In genomic region chr3:31932990-31933389, GRCh38 we compare ENCODE assay signal across 19 cellular contexts. TPM values are rescaled to one million over a fixed set of nuclear protein-coding genes. Genes with fewer than 3 reads are reported as not detected.
DNase-seq lines count a peak whose midpoint lies in the region; ATAC-seq, FAIRE-seq and TF ChIP-seq lines count a peak whose summit lies in the region.
"Had no signal": no experiment of that assay in that cellular context is flagged by ENCODE, and none has a peak within 500 bp of the region (broad histone marks: within the 10 kb centered on the region; RNA-seq: fewer than 3 reads in every experiment).

No MANE protein-coding gene starts in this region.

- H4K8ac ChIP-seq in H9 (replicated peaks; ENCODE audit: insufficient read length, low read depth, low read length) = no peak overlapping the region
- no peak overlapping the region for H4K8ac ChIP-seq in H1 (ENCODE audit: extremely low read depth, insufficient read depth, low read length)

- no peak overlapping the region for H2BK12ac ChIP-seq in H9 (ENCODE audit: insufficient read length, low read depth, low read length)
- H2BK12ac ChIP-seq in H1 (ENCODE audit: low read depth, low read length) = peak overlapping the region; percentile 95

- ATAC-seq in stimulated activated memory B cell treated with anti-CD40 and anti-IgM and Interleukin-4, amounts not matched to agents 10 μg/mL and 1 μg/mL and 100 μg/mL, for 72 hours = peak; percentile 54

- no peak overlapping the region for H3K9ac ChIP-seq in H9 (ENCODE audit: extremely low read depth, insufficient read length, low read length)
- peak overlapping the region; percentile 58; the same call in 1 of the 2 replicates for H3K9ac ChIP-seq in OCI-LY1 (ENCODE audit: low read length)
- no peak overlapping the region for H3K9ac ChIP-seq in H1 (replicated peaks in 1 of 4; ENCODE audit: extremely low read depth in 1 of 4, low read depth in 3 of 4, low read length in 3 of 4)

- H3K4me1 ChIP-seq in H9 (ENCODE audit: insufficient read depth, low read length) = peaks cover 7% of the 10 kb centered on the region; the same call in 1 of the 2 replicates
- peaks cover 95% of the 10 kb centered on the region for H3K4me1 ChIP-seq in OCI-LY1 (ENCODE audit: insufficient read depth, low read length, severe bottlenecking)
- peaks cover 2 to 18% (median 7%) of the 10 kb centered on the region in 4 experiments; a peak in 5 of 7 replicates for H3K4me1 ChIP-seq in H1 (replicated peaks in 1 of 4; ENCODE audit: control insufficient read depth in 3 of 4, insufficient read depth in 4 of 4, low read length in 3 of 4)
- no peaks in the 10 kb centered on the region for H3K4me1 ChIP-seq in Peyer's patch
- H3K4me1 ChIP-seq: BE2C, SJCRH30 had no signal

- H3K9me3 Mint-ChIP-seq in H9 = no peaks in the 10 kb centered on the region
- no peaks in the 10 kb centered on the region for H3K9me3 Mint-ChIP-seq in stimulated activated memory B cell treated with anti-CD40 and anti-IgM and Interleukin-4, amounts not matched to agents 10 μg/mL and 1 μg/mL and 100 μg/mL, for 72 hours
- H3K9me3 Mint-ChIP-seq: CD4-positive, alpha-beta memory T cell had no signal

- H3K23ac ChIP-seq in H9 (ENCODE audit: insufficient read length, low read depth, low read length) = no peak overlapping the region
- no peak overlapping the region for H3K23ac ChIP-seq in H1 (ENCODE audit: insufficient read length)

- CTCF ChIA-PET in H1 (lab: Charles Lee; ENCODE audit: partially characterized antibody) = interaction anchor here (0.7 kb wide), 1 partner anchor 55 kb away, joined by 4 read pairs; no protein-coding TSS in a partner anchor
- CTCF ChIA-PET in HEK293T (lab: Yijun Ruan, JAX) = no interaction called here

- DNase-seq in H9 (no peak), H1 (ENCODE audit: low read depth in 1 of 2, low spot score in 2 of 2) (no peak), Peyer's patch (no peak), HEK293T (ENCODE audit: extremely low spot score) (no peak)
- DNase-seq in stimulated activated CD4-positive, alpha-beta T cell treated with anti-CD3 and anti-CD28 coated beads, Interleukin-4, amount 100 ng/mL, for 1 hour = no peak
- DNase-seq: BE2C; Calu3; CD4-positive, alpha-beta memory T cell; DMS53; KG1; NCI-H1105 treated with DMSO at 0.1 percent for 48 hours; NCI-H1694 treated with DMSO at 0.1 percent for 48 hours; NCI-H2107; NCI-H2227 treated with DMSO at 0.1 percent for 48 hours; NCI-H524; SJCRH30 had no signal

- H3K4me1 Mint-ChIP-seq in H9 = peaks cover 36 to 41% of the 10 kb centered on the region in 2 experiments
- H3K4me1 Mint-ChIP-seq in stimulated activated memory B cell treated with anti-CD40 and anti-IgM and Interleukin-4, amounts not matched to agents 10 μg/mL and 1 μg/mL and 100 μg/mL, for 72 hours = peaks cover 46% of the 10 kb centered on the region
- H3K4me1 Mint-ChIP-seq: CD4-positive, alpha-beta memory T cell had no signal

- H3K9me2 ChIP-seq in OCI-LY1 (ENCODE audit: low read depth, low read length) = no peaks in the 10 kb centered on the region

- WGBS in H9 (ENCODE audit: extremely low coverage, insufficient read length, low lambda C conversion rate) = no CpG with 5 or more reads among the region's 3 CpGs
- 91% methylated on average over 3 of the region's 3 CpGs; no CpG with 5 or more reads in 1 of the 2 experiments for WGBS in H1 (ENCODE audit: extremely low coverage in 1 of 2, insufficient coverage in 1 of 2, insufficient read length in 1 of 2, insufficient replicate concordance in 2 of 2, low coverage in 1 of 2, low lambda C conversion rate in 2 of 2, missing lambda C conversion rate in 1 of 2), 2 experiments

- H4K20me1 ChIP-seq in H9 (ENCODE audit: control insufficient read depth, insufficient read depth, insufficient read length) (no peaks in the 10 kb centered on the region), OCI-LY1 (ENCODE audit: insufficient read depth, low read length) (no peaks in the 10 kb centered on the region), H1 (replicated peaks in 1 of 2; ENCODE audit: control insufficient read depth in 1 of 2, insufficient read depth in 2 of 2, low read length in 2 of 2) (no peaks in the 10 kb centered on the region)

- no peak overlapping the region for H3T11ph ChIP-seq in H9 (ENCODE audit: low read length)

- H2BK120ac ChIP-seq in H9 (ENCODE audit: low read depth, low read length, poor library complexity, severe bottlenecking) (no peak overlapping the region), H1 (replicated peaks; ENCODE audit: low read depth, low read length) (no peak overlapping the region)

- TF ChIP-seq RAD21 in H1 (IDR thresholded peaks at IDR 0.05 in 1 of 2, conservative IDR thresholded peaks at IDR 0.05 in 1 of 2; ENCODE audit: low read depth in 2 of 2, low read length in 2 of 2) = no peak

- no peaks in the 10 kb centered on the region for H3K27me3 Mint-ChIP-seq in H9 (ENCODE audit: low read depth)
- H3K27me3 Mint-ChIP-seq in stimulated activated memory B cell treated with anti-CD40 and anti-IgM and Interleukin-4, amounts not matched to agents 10 μg/mL and 1 μg/mL and 100 μg/mL, for 72 hours = no peaks in the 10 kb centered on the region
- H3K27me3 Mint-ChIP-seq: CD4-positive, alpha-beta memory T cell had no signal

- no peaks in the 10 kb centered on the region for H3K36me3 ChIP-seq in OCI-LY1 (ENCODE audit: insufficient read depth, low read length)
- H3K36me3 ChIP-seq in H1 (ENCODE audit: control insufficient read depth in 2 of 4, insufficient read depth in 4 of 4, low read length in 3 of 4) = no peaks in the 10 kb centered on the region
- H3K36me3 ChIP-seq in Peyer's patch = no peaks in the 10 kb centered on the region
- H3K36me3 ChIP-seq: BE2C, SJCRH30 had no signal

- H3K4me3 ChIP-seq in OCI-LY1 (ENCODE audit: low read depth, low read length, poor library complexity, severe bottlenecking) (peak overlapping the region; percentile 30), H1 (ENCODE audit: extremely low read depth in 1 of 4, insufficient read depth in 2 of 4, low read depth in 3 of 4, low read length in 4 of 4) (no peak overlapping the region), Peyer's patch (no peak overlapping the region)
- H3K4me3 ChIP-seq: SJCRH30 had no signal

- no peak for TF ChIP-seq EP300 in H1 (IDR thresholded peaks at IDR 0.05; ENCODE audit: borderline replicate concordance in 1 of 2, low read depth in 2 of 2, low read length in 2 of 2)

- no peak overlapping the region for H3K4me2 ChIP-seq in H9 (ENCODE audit: insufficient read depth, insufficient read length, low read length)
- H3K4me2 ChIP-seq in OCI-LY1 (ENCODE audit: low read length) = peak overlapping the region; percentile 64
- no peak overlapping the region for H3K4me2 ChIP-seq in H1 (ENCODE audit: insufficient read depth in 1 of 2, low read depth in 2 of 2, low read length in 2 of 2)

- H3K56ac ChIP-seq in H9 (ENCODE audit: insufficient read length, low read depth, low read length) (no peak overlapping the region), H1 (replicated peaks; ENCODE audit: insufficient read length, low read depth, low read length) (no peak overlapping the region)

- TF ChIP-seq CTCF in H9 (conservative IDR thresholded peaks at IDR 0.05) (no peak), OCI-LY1 (IDR thresholded peaks at IDR 0.05; ENCODE audit: low read length) (no peak), H1 (IDR thresholded peaks at IDR 0.05; ENCODE audit: control extremely low read depth in 1 of 3, insufficient read depth in 1 of 3, low read depth in 1 of 3, low read length in 3 of 3) (no peak), Peyer's patch (IDR thresholded peaks at IDR 0.05) (no peak)

- TF ChIP-seq POLR2A in H1 (IDR thresholded peaks at IDR 0.05; ENCODE audit: control extremely low read depth in 1 of 2, low read depth in 2 of 2, low read length in 2 of 2) (no peak), Peyer's patch (IDR thresholded peaks at IDR 0.05) (no peak)

- POLR2A ChIA-PET in H1 (lab: Charles Lee; ENCODE audit: partially characterized antibody) = interaction anchor here (1.0 to 1.3 kb wide), 2 partner anchors 14 to 27 kb away, joined by 3 to 6 read pairs; no protein-coding TSS in a partner anchor
- POLR2A ChIA-PET in HEK293T (lab: Yijun Ruan, JAX) = no interaction called here

- H3K18ac ChIP-seq in H9 (ENCODE audit: insufficient read length, low read depth, low read length) (no peak overlapping the region), H1 (ENCODE audit: extremely low read depth, low read length) (no peak overlapping the region; the same call in 1 of the 2 replicates)

- FAIRE-seq in H1 (lab: Jason Lieb, UNC) = no peak
- FAIRE-seq: RCC 7860 had no signal

- peaks cover 0 to 8% (median 2%) of the 10 kb centered on the region in 3 experiments; a peak in 2 of 7 replicates for H3K36me3 Mint-ChIP-seq in H9 (ENCODE audit: insufficient read depth in 1 of 3, low read depth in 3 of 3)
- H3K36me3 Mint-ChIP-seq in stimulated activated memory B cell treated with anti-CD40 and anti-IgM and Interleukin-4, amounts not matched to agents 10 μg/mL and 1 μg/mL and 100 μg/mL, for 72 hours = no peaks in the 10 kb centered on the region
- H3K36me3 Mint-ChIP-seq: CD4-positive, alpha-beta memory T cell had no signal

- peaks cover 4% of the 10 kb centered on the region for H3K79me1 ChIP-seq in H9 (ENCODE audit: insufficient read depth, low read depth, low read length, poor library complexity, severe bottlenecking)
- peaks cover 6% of the 10 kb centered on the region; the same call in 1 of the 2 replicates for H3K79me1 ChIP-seq in H1 (ENCODE audit: low read depth, low read length)

- no peak overlapping the region for H4K91ac ChIP-seq in H9 (ENCODE audit: insufficient read length, low read depth, low read length)
- no peak overlapping the region for H4K91ac ChIP-seq in H1 (replicated peaks; ENCODE audit: insufficient read length, low read length)

- H4K5ac ChIP-seq in H9 (ENCODE audit: insufficient read length, low read depth, low read length) (no peak overlapping the region), H1 (ENCODE audit: insufficient read length, low read depth, low read length) (no peak overlapping the region)

- no peak overlapping the region for H2BK20ac ChIP-seq in H9 (ENCODE audit: low read depth, low read length, poor library complexity, severe bottlenecking)
- peak overlapping the region; percentile 80; the same call in 1 of the 2 replicates for H2BK20ac ChIP-seq in H1 (ENCODE audit: low read length)

- no peak overlapping the region for H3K4me3 Mint-ChIP-seq in H9
- H3K4me3 Mint-ChIP-seq in stimulated activated memory B cell treated with anti-CD40 and anti-IgM and Interleukin-4, amounts not matched to agents 10 μg/mL and 1 μg/mL and 100 μg/mL, for 72 hours = no peak overlapping the region
- H3K4me3 Mint-ChIP-seq: CD4-positive, alpha-beta memory T cell had no signal

- no peak overlapping the region for H3K27ac ChIP-seq in H9 (ENCODE audit: insufficient read length, low read depth, low read length)
- peak overlapping the region; percentile 98 for H3K27ac ChIP-seq in OCI-LY1 (ENCODE audit: low read depth, low read length, poor library complexity, severe bottlenecking)
- no peak overlapping the region for H3K27ac ChIP-seq in H1 (ENCODE audit: low read depth, low read length)
- H3K27ac ChIP-seq in Peyer's patch = no peak overlapping the region
- H3K27ac ChIP-seq: SJCRH30 had no signal

- peak overlapping the region in 2 of 3 experiments; percentile 91; a peak in 3 of 7 replicates for H3K27ac Mint-ChIP-seq in H9
- peak overlapping the region; percentile 76 for H3K27ac Mint-ChIP-seq in stimulated activated memory B cell treated with anti-CD40 and anti-IgM and Interleukin-4, amounts not matched to agents 10 μg/mL and 1 μg/mL and 100 μg/mL, for 72 hours
- H3K27ac Mint-ChIP-seq: CD4-positive, alpha-beta memory T cell had no signal

- H3K14ac ChIP-seq in H9 (ENCODE audit: insufficient read depth, low read length) = no peak overlapping the region
- no peak overlapping the region for H3K14ac ChIP-seq in H1 (ENCODE audit: insufficient read length)

- H3K9me3 ChIP-seq in H9 (ENCODE audit: control insufficient read depth, low read depth, low read length) (no peaks in the 10 kb centered on the region), OCI-LY1 (ENCODE audit: low read length) (no peaks in the 10 kb centered on the region), H1 (ENCODE audit: insufficient read depth in 2 of 2, low read depth in 1 of 2, low read length in 1 of 2) (no peaks in the 10 kb centered on the region), Peyer's patch (no peaks in the 10 kb centered on the region)
- H3K9me3 ChIP-seq: BE2C, SJCRH30 had no signal

- H3K27me3 ChIP-seq in H9 (ENCODE audit: insufficient read depth, low read length) (no peaks in the 10 kb centered on the region), OCI-LY1 (ENCODE audit: insufficient read depth, low read length) (no peaks in the 10 kb centered on the region), H1 (replicated peaks in 1 of 4; ENCODE audit: control insufficient read depth in 3 of 4, extremely low read depth in 1 of 4, insufficient read depth in 3 of 4, low read length in 3 of 4) (no peaks in the 10 kb centered on the region), Peyer's patch (no peaks in the 10 kb centered on the region)
- H3K27me3 ChIP-seq: BE2C, SJCRH30 had no signal

- H3K23me2 ChIP-seq in H9 (ENCODE audit: insufficient read length, low read depth, low read length, poor library complexity, severe bottlenecking) (no peaks in the 10 kb centered on the region), H1 (ENCODE audit: low read depth, low read length) (peaks cover under 1% of the 10 kb centered on the region; the same call in 1 of the 2 replicates)

- H2BK5ac ChIP-seq in H9 (ENCODE audit: insufficient read length, low read length) (no peak overlapping the region), H1 (ENCODE audit: low read depth, low read length) (peak overlapping the region; percentile 78)

- no peak overlapping the region for H2AFZ ChIP-seq in H9 (ENCODE audit: low read length)
- no peak overlapping the region for H2AFZ ChIP-seq in OCI-LY1 (ENCODE audit: low read length)
- H2AFZ ChIP-seq in H1 (ENCODE audit: low read length) = no peak overlapping the region

- peaks cover 6% of the 10 kb centered on the region; the same call in 1 of the 2 replicates for H3F3A ChIP-seq in OCI-LY1 (ENCODE audit: insufficient read depth, low read length)

- H2AK5ac ChIP-seq in H9 (ENCODE audit: insufficient read length, low read length) = no peak overlapping the region
- no peak overlapping the region; the same call in 1 of the 2 replicates for H2AK5ac ChIP-seq in H1 (ENCODE audit: low read depth, low read length)

- no peak overlapping the region for H2BK15ac ChIP-seq in H9 (ENCODE audit: low read depth, low read length)
- H2BK15ac ChIP-seq in H1 (ENCODE audit: low read length) = no peak overlapping the region

- H3K4ac ChIP-seq in H9 (ENCODE audit: low read depth, low read length) (no peak overlapping the region), H1 (replicated peaks; ENCODE audit: insufficient read length, low read depth, low read length) (peak overlapping the region; percentile 75)

- H3K79me2 ChIP-seq in H9 (ENCODE audit: insufficient read depth, low read length) (peaks cover 16% of the 10 kb centered on the region; the same call in 1 of the 2 replicates), OCI-LY1 (ENCODE audit: insufficient read depth, low read length) (peaks cover 52% of the 10 kb centered on the region), H1 (ENCODE audit: control insufficient read depth in 1 of 2, insufficient read depth in 2 of 2, low read length in 2 of 2) (peaks cover 6 to 85% of the 10 kb centered on the region in 2 experiments; a peak in 3 of 4 replicates)

RNA-seq across cellular contexts. Expression of gene OSBPL10, which starts 48.1 kb away (rescaled TPM):
- total RNA-seq in H9 (2021) = 42.7 and 46.7 TPM in 2 replicates
- 86.7 and 88.8 TPM in 2 replicates for total RNA-seq in H1 (2021; fragmentation: NEBNext Ultra II Directional; extraction: Animal tissue kit (Norgen Biotek cat#: 25700))
- 26.2 and 36.7 TPM in 2 replicates for polyA plus RNA-seq in H1 (2011; rRNA removed)
- 37.2 TPM for polyA plus RNA-seq in H1 (2011; cell fraction: cytosol; rRNA removed)
- polyA plus RNA-seq in H1 (2011; cell fraction: nucleus; rRNA removed) = 64.0 TPM
- polyA plus RNA-seq in H1 (2012, experiment 1 of 2) = 42.5 to 54.1 TPM (median 48.7 TPM) in 4 replicates
- 8.4 TPM for polyA plus RNA-seq in H1 (2012, experiment 2 of 2)
- polyA plus RNA-seq in H1 (2013, experiment 1 of 2) = 21.4 TPM
- 20.6 TPM for polyA plus RNA-seq in H1 (2013, experiment 2 of 2)
- 96.3 and 100 TPM in 2 replicates for polyA minus RNA-seq in H1 (2011; rRNA and poly(A)+ RNA removed)
- 60.3 TPM for polyA minus RNA-seq in H1 (2011; cell fraction: cytosol; rRNA and poly(A)+ RNA removed)
- polyA minus RNA-seq in H1 (2011; cell fraction: nucleus; rRNA and poly(A)+ RNA removed) = 113 TPM
- 100 to 1,000 TPM in 1 of 4 donors, 10 to 100 TPM in 3; 18.5 to 128 (median 60.5) TPM for total RNA-seq in Peyer's patch
- total RNA-seq: CD4-positive, alpha-beta memory T cell had no signal

RNA-seq across cellular contexts. Expression of gene ZNF860, which starts 48.6 kb away (rescaled TPM):
- 2.1 and 2.6 TPM in 2 replicates for total RNA-seq in H9 (2021)
- total RNA-seq in H1 (2021; fragmentation: NEBNext Ultra II Directional; extraction: Animal tissue kit (Norgen Biotek cat#: 25700)) = 8.6 and 9.8 TPM in 2 replicates
- 1.9 and 3.2 TPM in 2 replicates for polyA plus RNA-seq in H1 (2011; rRNA removed)
- polyA plus RNA-seq in H1 (2011; cell fraction: cytosol; rRNA removed) = 3.3 TPM
- polyA plus RNA-seq in H1 (2011; cell fraction: nucleus; rRNA removed) = 4.8 TPM
- 2.9 to 4.5 TPM (median 3.8 TPM) in 4 replicates for polyA plus RNA-seq in H1 (2012, experiment 1 of 2)
- 0.28 TPM for polyA plus RNA-seq in H1 (2012, experiment 2 of 2)
- 5.4 TPM for polyA plus RNA-seq in H1 (2013, experiment 1 of 2)
- 5.2 TPM for polyA plus RNA-seq in H1 (2013, experiment 2 of 2)
- 12.2 and 15.0 TPM in 2 replicates for polyA minus RNA-seq in H1 (2011; rRNA and poly(A)+ RNA removed)
- 6.0 TPM for polyA minus RNA-seq in H1 (2011; cell fraction: cytosol; rRNA and poly(A)+ RNA removed)
- 17.2 TPM for polyA minus RNA-seq in H1 (2011; cell fraction: nucleus; rRNA and poly(A)+ RNA removed)
- 10 to 100 TPM in 1 of 4 donors, under 1 TPM in 1, not detected in 2; 0.80 to 10.7 TPM for total RNA-seq in Peyer's patch
- total RNA-seq: CD4-positive, alpha-beta memory T cell had no signal
